1 cellular context compared by ENCODE assay signal in the genomic region with DNA sequence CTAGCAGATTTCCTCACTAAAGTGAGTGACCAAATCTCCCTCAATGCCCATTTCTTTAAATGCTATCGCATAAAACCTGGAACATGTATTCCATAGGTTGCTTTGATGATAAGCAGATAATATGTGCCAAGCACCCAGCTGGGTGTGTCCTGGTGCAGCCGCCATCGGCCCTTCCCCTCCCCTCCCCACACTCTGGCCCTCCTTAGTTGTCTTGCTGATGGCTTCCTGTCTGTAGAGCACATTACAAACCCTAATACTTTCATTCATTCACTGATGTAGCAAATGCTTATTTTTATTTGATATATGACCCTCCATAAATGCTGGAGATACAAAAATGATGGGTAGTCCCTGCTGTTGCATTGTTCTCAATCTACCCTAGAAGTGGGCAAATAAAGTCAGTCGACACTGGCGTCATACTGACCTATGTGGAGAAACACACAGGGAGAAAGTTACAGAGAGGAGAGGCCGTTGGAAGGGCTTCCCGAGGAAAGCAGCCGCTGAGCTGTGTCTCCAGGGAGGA.
TF ChIP-seq lines count a peak whose summit lies in the region.

No MANE protein-coding gene starts in this region.

TF ChIP-seq in GM12878, 131 proteins besides CTCF, POLR2A, EP300 and RAD21 (continued from another document):
- no peak for TF ChIP-seq BACH1 (IDR thresholded peaks at IDR 0.05; ENCODE audit: borderline replicate concordance)
- TF ChIP-seq TCF12 (IDR thresholded peaks at IDR 0.05; ENCODE audit: low read depth, low read length): no peak
- TF ChIP-seq RCOR1 (conservative IDR thresholded peaks at IDR 0.05; ENCODE audit: low read depth, low read length): no peak
- no peak for TF ChIP-seq HDAC2 (IDR thresholded peaks at IDR 0.05)
- TF ChIP-seq LARP7 (IDR thresholded peaks at IDR 0.05): no peak
- TF ChIP-seq, protein P1, sequence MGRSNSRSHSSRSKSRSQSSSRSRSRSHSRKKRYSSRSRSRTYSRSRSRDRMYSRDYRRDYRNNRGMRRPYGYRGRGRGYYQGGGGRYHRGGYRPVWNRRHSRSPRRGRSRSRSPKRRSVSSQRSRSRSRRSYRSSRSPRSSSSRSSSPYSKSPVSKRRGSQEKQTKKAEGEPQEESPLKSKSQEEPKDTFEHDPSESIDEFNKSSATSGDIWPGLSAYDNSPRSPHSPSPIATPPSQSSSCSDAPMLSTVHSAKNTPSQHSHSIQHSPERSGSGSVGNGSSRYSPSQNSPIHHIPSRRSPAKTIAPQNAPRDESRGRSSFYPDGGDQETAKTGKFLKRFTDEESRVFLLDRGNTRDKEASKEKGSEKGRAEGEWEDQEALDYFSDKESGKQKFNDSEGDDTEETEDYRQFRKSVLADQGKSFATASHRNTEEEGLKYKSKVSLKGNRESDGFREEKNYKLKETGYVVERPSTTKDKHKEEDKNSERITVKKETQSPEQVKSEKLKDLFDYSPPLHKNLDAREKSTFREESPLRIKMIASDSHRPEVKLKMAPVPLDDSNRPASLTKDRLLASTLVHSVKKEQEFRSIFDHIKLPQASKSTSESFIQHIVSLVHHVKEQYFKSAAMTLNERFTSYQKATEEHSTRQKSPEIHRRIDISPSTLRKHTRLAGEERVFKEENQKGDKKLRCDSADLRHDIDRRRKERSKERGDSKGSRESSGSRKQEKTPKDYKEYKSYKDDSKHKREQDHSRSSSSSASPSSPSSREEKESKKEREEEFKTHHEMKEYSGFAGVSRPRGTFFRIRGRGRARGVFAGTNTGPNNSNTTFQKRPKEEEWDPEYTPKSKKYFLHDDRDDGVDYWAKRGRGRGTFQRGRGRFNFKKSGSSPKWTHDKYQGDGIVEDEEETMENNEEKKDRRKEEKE (IDR thresholded peaks at IDR 0.05): no peak
- TF ChIP-seq TARDBP (IDR thresholded peaks at IDR 0.05; ENCODE audit: borderline replicate concordance): no peak
- TF ChIP-seq FOXK2 (IDR thresholded peaks at IDR 0.05): no peak
- TF ChIP-seq, protein P2, sequence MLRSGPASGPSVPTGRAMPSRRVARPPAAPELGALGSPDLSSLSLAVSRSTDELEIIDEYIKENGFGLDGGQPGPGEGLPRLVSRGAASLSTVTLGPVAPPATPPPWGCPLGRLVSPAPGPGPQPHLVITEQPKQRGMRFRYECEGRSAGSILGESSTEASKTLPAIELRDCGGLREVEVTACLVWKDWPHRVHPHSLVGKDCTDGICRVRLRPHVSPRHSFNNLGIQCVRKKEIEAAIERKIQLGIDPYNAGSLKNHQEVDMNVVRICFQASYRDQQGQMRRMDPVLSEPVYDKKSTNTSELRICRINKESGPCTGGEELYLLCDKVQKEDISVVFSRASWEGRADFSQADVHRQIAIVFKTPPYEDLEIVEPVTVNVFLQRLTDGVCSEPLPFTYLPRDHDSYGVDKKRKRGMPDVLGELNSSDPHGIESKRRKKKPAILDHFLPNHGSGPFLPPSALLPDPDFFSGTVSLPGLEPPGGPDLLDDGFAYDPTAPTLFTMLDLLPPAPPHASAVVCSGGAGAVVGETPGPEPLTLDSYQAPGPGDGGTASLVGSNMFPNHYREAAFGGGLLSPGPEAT (IDR thresholded peaks at IDR 0.05; ENCODE audit: low read depth): no peak
- TF ChIP-seq ZZZ3 (IDR thresholded peaks at IDR 0.05; ENCODE audit: control insufficient read depth, insufficient read length, low read depth): no peak
- no peak for TF ChIP-seq SMARCA5 (IDR thresholded peaks at IDR 0.05)
- no peak for TF ChIP-seq PAX5 (IDR thresholded peaks at IDR 0.05; ENCODE audit: borderline replicate concordance, low read depth, low read length)
- TF ChIP-seq, protein P3, sequence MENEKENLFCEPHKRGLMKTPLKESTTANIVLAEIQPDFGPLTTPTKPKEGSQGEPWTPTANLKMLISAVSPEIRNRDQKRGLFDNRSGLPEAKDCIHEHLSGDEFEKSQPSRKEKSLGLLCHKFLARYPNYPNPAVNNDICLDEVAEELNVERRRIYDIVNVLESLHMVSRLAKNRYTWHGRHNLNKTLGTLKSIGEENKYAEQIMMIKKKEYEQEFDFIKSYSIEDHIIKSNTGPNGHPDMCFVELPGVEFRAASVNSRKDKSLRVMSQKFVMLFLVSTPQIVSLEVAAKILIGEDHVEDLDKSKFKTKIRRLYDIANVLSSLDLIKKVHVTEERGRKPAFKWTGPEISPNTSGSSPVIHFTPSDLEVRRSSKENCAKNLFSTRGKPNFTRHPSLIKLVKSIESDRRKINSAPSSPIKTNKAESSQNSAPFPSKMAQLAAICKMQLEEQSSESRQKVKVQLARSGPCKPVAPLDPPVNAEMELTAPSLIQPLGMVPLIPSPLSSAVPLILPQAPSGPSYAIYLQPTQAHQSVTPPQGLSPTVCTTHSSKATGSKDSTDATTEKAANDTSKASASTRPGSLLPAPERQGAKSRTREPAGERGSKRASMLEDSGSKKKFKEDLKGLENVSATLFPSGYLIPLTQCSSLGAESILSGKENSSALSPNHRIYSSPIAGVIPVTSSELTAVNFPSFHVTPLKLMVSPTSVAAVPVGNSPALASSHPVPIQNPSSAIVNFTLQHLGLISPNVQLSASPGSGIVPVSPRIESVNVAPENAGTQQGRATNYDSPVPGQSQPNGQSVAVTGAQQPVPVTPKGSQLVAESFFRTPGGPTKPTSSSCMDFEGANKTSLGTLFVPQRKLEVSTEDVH (IDR thresholded peaks at IDR 0.05; ENCODE audit: low read depth, partially characterized antibody): no peak
- no peak for TF ChIP-seq FOXM1 (IDR thresholded peaks at IDR 0.05; ENCODE audit: low read depth, low read length)
- TF ChIP-seq EZH2 (IDR thresholded peaks at IDR 0.05; ENCODE audit: borderline replicate concordance, control insufficient read depth, low read depth, low read length): no peak
- TF ChIP-seq MXI1 (IDR thresholded peaks at IDR 0.05; ENCODE audit: low read depth, low read length): no peak
